In genomic region chr17:4635823-4636375, GRCh38 we compare ENCODE assay signal across 9 cellular contexts. TPM values are rescaled to one million over a fixed set of nuclear protein-coding genes. Genes with fewer than 3 reads are reported as not detected.
DNase-seq lines count a peak whose midpoint lies in the region; ATAC-seq and TF ChIP-seq lines count a peak whose summit lies in the region.
"Had no signal": no experiment of that assay in that cellular context is flagged by ENCODE, and none has a peak within 500 bp of the region (broad histone marks: within the 10 kb centered on the region; RNA-seq: fewer than 3 reads in every experiment).

No MANE protein-coding gene starts in this region.

- CTCF ChIA-PET in activated CD4-positive, alpha-beta T cell treated with anti-CD3 and anti-CD28 coated beads for 36 hours (lab: Charles Lee), result interaction anchor here (1.0 kb wide), 1 partner anchor 9 kb away, joined by 3 read pairs; no protein-coding TSS in a partner anchor

- peak; percentile 27 for ATAC-seq in activated CD4-positive, alpha-beta T cell treated with anti-CD3 and anti-CD28 coated beads for 36 hours
- peak; percentile 60 for ATAC-seq in HG02759 (IDR thresholded peaks at IDR 0.05; ENCODE audit: unreplicated experiment)
- no peak for ATAC-seq in HG02840 (IDR thresholded peaks at IDR 0.05; ENCODE audit: low FRiP score, unreplicated experiment)

- TF ChIP-seq POLR2A in Peyer's patch (IDR thresholded peaks at IDR 0.05), result no peak

- H3K27me3 Mint-ChIP-seq in activated CD4-positive, alpha-beta T cell treated with anti-CD3 and anti-CD28 coated beads for 36 hours, result peaks cover 46% of the 10 kb centered on the region

- intact Hi-C loops in activated CD4-positive, alpha-beta T cell treated with anti-CD3 and anti-CD28 coated beads for 36 hours (cut with DNase I, micrococcal nuclease), result no loop called here
- intact Hi-C loops in posterior vena cava (cut with DNase I), result no loop called here

- peak overlapping the region in 1 of 4 donors; percentile 12 for H3K4me3 ChIP-seq in Peyer's patch
- no peak overlapping the region for H3K4me3 ChIP-seq in coronary artery

- TF ChIP-seq CTCF in Peyer's patch (IDR thresholded peaks at IDR 0.05) (no peak), coronary artery (IDR thresholded peaks at IDR 0.05) (no peak)

- no peaks in the 10 kb centered on the region for H3K9me3 ChIP-seq in Peyer's patch

- no peaks in the 10 kb centered on the region for H3K36me3 ChIP-seq in Peyer's patch

- no peaks in the 10 kb centered on the region for H3K36me3 Mint-ChIP-seq in activated CD4-positive, alpha-beta T cell treated with anti-CD3 and anti-CD28 coated beads for 36 hours (ENCODE audit: low read depth)

- H3K27ac ChIP-seq in Peyer's patch (no peak overlapping the region), coronary artery (no peak overlapping the region)

- DNase-seq in activated CD4-positive, alpha-beta T cell treated with anti-CD3 and anti-CD28 coated beads for 36 hours, result peak; percentile 19
- DNase-seq in activated CD4-positive, alpha-beta T cell treated with anti-CD3 and anti-CD28 coated beads, Interleukin-2, amount 50 U/mL, for 4 hours, result no peak
- DNase-seq in Peyer's patch (peak in 2 of 3 donors; percentile 48 to 63), posterior vena cava (ENCODE audit: low spot score) (peak; percentile 76), coronary artery (ENCODE audit: low spot score) (no peak), HuH-7 (ENCODE audit: low spot score) (no peak)

- no peaks in the 10 kb centered on the region for H3K9me3 Mint-ChIP-seq in activated CD4-positive, alpha-beta T cell treated with anti-CD3 and anti-CD28 coated beads for 36 hours (ENCODE audit: low read depth)
- H3K9me3 Mint-ChIP-seq: central memory CD8-positive, alpha-beta T cell had no signal

- H3K4me1 Mint-ChIP-seq in activated CD4-positive, alpha-beta T cell treated with anti-CD3 and anti-CD28 coated beads for 36 hours, result peaks cover 19% of the 10 kb centered on the region

- H3K27me3 ChIP-seq in Peyer's patch, result peaks cover 0 to 4% of the 10 kb centered on the region in 2 donors

- no peak overlapping the region for H3K27ac Mint-ChIP-seq in activated CD4-positive, alpha-beta T cell treated with anti-CD3 and anti-CD28 coated beads for 36 hours

- H3K4me1 ChIP-seq in Peyer's patch, result peaks cover 0 to 11% (median 6%) of the 10 kb centered on the region in 4 donors

- POLR2A ChIA-PET in activated CD4-positive, alpha-beta T cell treated with anti-CD3 and anti-CD28 coated beads for 36 hours (lab: Charles Lee), result no interaction called here

- H3K4me3 Mint-ChIP-seq in activated CD4-positive, alpha-beta T cell treated with anti-CD3 and anti-CD28 coated beads for 36 hours, result no peak overlapping the region
- H3K4me3 Mint-ChIP-seq: central memory CD8-positive, alpha-beta T cell had no signal

RNA-seq across cellular contexts. Expression of gene ALOX15, which starts 5.6 kb away (rescaled TPM):
- not detected for total RNA-seq in activated CD4-positive, alpha-beta T cell treated with anti-CD3 and anti-CD28 coated beads for 36 hours
- total RNA-seq in Peyer's patch (not detected), posterior vena cava (not detected)

RNA-seq across cellular contexts. Expression of gene SMTNL2, which starts 51.6 kb away (rescaled TPM):
- not detected for total RNA-seq in activated CD4-positive, alpha-beta T cell treated with anti-CD3 and anti-CD28 coated beads for 36 hours
- total RNA-seq in Peyer's patch, result 1 to 10 TPM in 1 of 4 donors, not detected in 3; 1.2 TPM
- total RNA-seq in posterior vena cava, result 1 to 10 TPM; 2.0 to 3.0 TPM

Comparison
In these comparisons a context has a peak if more than half of its experiments do, and no peak if none do; other contexts are left out.
1. DNase-seq: peak in activated CD4-positive, alpha-beta T cell treated with anti-CD3 and anti-CD28 coated beads for 36 hours (single experiment), Peyer's patch (2 of 3) and posterior vena cava (single experiment); none in activated CD4-positive, alpha-beta T cell treated with anti-CD3 and anti-CD28 coated beads, Interleukin-2, amount 50 U/mL, for 4 hours (0 of 2), coronary artery (single experiment) and HuH-7 (single experiment).